ENCODE assay signal across 1 cellular context in the genomic region with DNA sequence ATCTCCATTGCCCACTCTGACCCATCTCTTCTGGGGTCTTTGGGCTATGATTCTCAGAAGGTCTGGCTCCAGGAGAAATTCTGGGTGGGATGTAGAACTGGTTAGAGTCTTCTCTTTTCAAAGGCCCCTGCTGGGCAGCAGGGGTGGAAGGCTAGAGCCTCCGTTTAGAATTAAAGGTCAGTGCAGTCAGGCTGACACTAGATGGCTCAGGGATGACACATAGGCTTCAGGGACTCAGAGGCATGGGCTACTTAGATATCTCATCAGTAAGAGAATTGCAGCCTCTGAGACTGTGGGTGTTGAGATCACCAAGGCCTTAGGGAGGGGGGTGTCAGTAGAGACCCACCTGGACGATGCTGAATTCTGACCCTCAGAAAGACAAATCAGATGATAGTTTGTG.
TF ChIP-seq lines count a peak whose summit lies in the region.

No MANE protein-coding gene starts in this region.

TF ChIP-seq in H1, 55 proteins besides CTCF, POLR2A, EP300 and RAD21:
- TF ChIP-seq TAF1 (IDR thresholded peaks at IDR 0.05; ENCODE audit: low read depth, low read length) (no peak), KDM1A (IDR thresholded peaks at IDR 0.05; ENCODE audit: borderline replicate concordance, low read length) (no peak), NANOG (IDR thresholded peaks at IDR 0.05; ENCODE audit: insufficient read depth, low read depth, low read length, poor library complexity, severe bottlenecking) (no peak), FOSL1 (IDR thresholded peaks at IDR 0.05; ENCODE audit: insufficient read depth, low read depth, low read length) (no peak), EGR1 (IDR thresholded peaks at IDR 0.05; ENCODE audit: borderline replicate concordance, low read depth, low read length) (no peak), SUZ12 (IDR thresholded peaks at IDR 0.05; ENCODE audit: low read length) (no peak), SRF (IDR thresholded peaks at IDR 0.05; ENCODE audit: low read depth, low read length) (no peak), CEBPB (IDR thresholded peaks at IDR 0.05; ENCODE audit: low read depth, low read length) (no peak), SIRT6 (IDR thresholded peaks at IDR 0.05; ENCODE audit: low read length) (no peak), KDM4A (IDR thresholded peaks at IDR 0.05; ENCODE audit: low read depth, low read length, severe bottlenecking) (no peak), POU5F1 (IDR thresholded peaks at IDR 0.05; ENCODE audit: low read depth, low read length) (no peak), RXRA (IDR thresholded peaks at IDR 0.05; ENCODE audit: insufficient read depth, low read depth, low read length) (no peak), RFX5 (IDR thresholded peaks at IDR 0.05; ENCODE audit: borderline replicate concordance, low read depth, low read length) (no peak), KDM5A (IDR thresholded peaks at IDR 0.05; ENCODE audit: low read length) (no peak)
- TF ChIP-seq, protein P1, sequence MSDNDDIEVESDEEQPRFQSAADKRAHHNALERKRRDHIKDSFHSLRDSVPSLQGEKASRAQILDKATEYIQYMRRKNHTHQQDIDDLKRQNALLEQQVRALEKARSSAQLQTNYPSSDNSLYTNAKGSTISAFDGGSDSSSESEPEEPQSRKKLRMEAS (IDR thresholded peaks at IDR 0.05): no peak
